In the genomic region with DNA sequence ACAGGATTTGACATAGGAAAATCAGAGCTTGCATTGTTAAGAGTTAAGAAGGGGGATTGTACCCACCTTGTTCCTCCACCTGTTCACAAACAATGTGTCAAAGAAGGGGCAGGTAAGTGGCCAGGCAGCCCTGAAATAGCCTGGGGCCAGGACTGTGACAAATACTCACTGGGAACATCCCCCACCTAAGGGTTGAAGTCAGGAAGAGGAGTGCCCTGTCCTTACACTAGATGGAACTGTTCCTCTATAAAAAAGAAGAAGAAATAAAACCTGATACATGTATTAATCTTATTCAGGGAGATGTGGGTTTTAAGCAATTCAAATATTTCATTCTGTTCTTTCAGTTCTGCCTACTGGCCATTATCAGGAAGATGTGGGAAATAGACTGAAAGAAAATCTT, we compare ENCODE assay signal across 1 cellular context.
A peak's percentile ranks its signal among the peaks of the same experiment; 100 is the strongest.
TF ChIP-seq lines count a peak whose summit lies in the region.

No MANE protein-coding gene starts in this region.

TF ChIP-seq in GM12878, 131 proteins besides CTCF, POLR2A, EP300 and RAD21 (continued from another document):
- 0 out of 2 replicates have a peak, but pooled peaks have one; percentile 11 for TF ChIP-seq SMC3 (IDR thresholded peaks at IDR 0.05; ENCODE audit: borderline replicate concordance, low read length)
- TF ChIP-seq, protein P1, sequence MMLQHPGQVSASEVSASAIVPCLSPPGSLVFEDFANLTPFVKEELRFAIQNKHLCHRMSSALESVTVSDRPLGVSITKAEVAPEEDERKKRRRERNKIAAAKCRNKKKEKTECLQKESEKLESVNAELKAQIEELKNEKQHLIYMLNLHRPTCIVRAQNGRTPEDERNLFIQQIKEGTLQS (IDR thresholded peaks at IDR 0.05; ENCODE audit: borderline replicate concordance, extremely low read depth, low read depth, low read length): no peak
- no peak for TF ChIP-seq SMARCA5 (IDR thresholded peaks at IDR 0.05)
- TF ChIP-seq, protein P2, sequence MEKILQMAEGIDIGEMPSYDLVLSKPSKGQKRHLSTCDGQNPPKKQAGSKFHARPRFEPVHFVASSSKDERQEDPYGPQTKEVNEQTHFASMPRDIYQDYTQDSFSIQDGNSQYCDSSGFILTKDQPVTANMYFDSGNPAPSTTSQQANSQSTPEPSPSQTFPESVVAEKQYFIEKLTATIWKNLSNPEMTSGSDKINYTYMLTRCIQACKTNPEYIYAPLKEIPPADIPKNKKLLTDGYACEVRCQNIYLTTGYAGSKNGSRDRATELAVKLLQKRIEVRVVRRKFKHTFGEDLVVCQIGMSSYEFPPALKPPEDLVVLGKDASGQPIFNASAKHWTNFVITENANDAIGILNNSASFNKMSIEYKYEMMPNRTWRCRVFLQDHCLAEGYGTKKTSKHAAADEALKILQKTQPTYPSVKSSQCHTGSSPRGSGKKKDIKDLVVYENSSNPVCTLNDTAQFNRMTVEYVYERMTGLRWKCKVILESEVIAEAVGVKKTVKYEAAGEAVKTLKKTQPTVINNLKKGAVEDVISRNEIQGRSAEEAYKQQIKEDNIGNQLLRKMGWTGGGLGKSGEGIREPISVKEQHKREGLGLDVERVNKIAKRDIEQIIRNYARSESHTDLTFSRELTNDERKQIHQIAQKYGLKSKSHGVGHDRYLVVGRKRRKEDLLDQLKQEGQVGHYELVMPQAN (conservative IDR thresholded peaks at IDR 0.05): no peak
- no peak for TF ChIP-seq KLF5 (IDR thresholded peaks at IDR 0.05; ENCODE audit: partially characterized antibody)
